In the genomic region with DNA sequence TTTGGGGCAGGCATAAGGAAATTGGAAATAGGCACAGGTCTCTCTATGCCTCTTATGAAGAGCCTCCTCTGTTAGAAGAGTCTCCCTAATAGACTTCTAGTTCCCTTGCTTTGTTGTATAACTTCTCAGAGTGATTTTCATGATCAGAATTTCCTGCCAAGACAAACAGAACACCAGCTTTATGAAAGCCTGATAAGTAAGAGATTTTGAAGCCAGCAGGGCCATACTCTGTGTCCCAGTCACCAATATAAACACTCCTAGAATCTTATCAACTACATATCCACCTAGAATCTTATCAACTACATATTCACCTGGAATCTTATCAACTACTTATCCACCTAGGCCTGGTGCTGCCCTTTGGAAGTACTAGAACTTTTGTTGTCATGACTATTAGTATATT, we compare ENCODE assay signal across 19 cellular contexts.
A peak's percentile ranks its signal among the peaks of the same experiment; 100 is the strongest.
DNase-seq lines count a peak whose midpoint lies in the region; ATAC-seq and TF ChIP-seq lines count a peak whose summit lies in the region.
"Had no signal": no experiment of that assay in that cellular context is flagged by ENCODE, and none has a peak within 500 bp of the region (broad histone marks: within the 10 kb centered on the region; RNA-seq: fewer than 3 reads in every experiment).

No MANE protein-coding gene starts in this region.

- TF ChIP-seq CTCF in left ventricle myocardium inferior (IDR thresholded peaks at IDR 0.05; ENCODE audit: borderline replicate concordance) = no peak
- no peak for TF ChIP-seq CTCF in lower lobe of right lung (IDR thresholded peaks at IDR 0.05)
- no peak for TF ChIP-seq CTCF in stomach (IDR thresholded peaks at IDR 0.05)

- H3K4me3 ChIP-seq in left ventricle myocardium inferior = no peak overlapping the region
- H3K4me3 ChIP-seq in lower lobe of right lung = no peak overlapping the region
- H3K4me3 ChIP-seq in stomach = no peak overlapping the region
- H3K4me3 ChIP-seq: A549 had no signal

- TF ChIP-seq POLR2A in stomach (IDR thresholded peaks at IDR 0.05) = no peak

- DNase-seq in left ventricle myocardium inferior (no peak), left ventricle myocardium superior (no peak), lower lobe of right lung (no peak), stomach (peak; percentile 28), NCI-H748 (lab: John Stamatoyannopoulos, UW; ENCODE audit: unreplicated experiment) (no peak), LoVo (ENCODE audit: low spot score) (no peak)
- no peak for DNase-seq in stimulated activated CD4-positive, alpha-beta T cell treated with anti-CD3 and anti-CD28 coated beads, Interleukin-4, amount 100 ng/mL, for 4 hours
- DNase-seq: Caco-2; CD4-positive, alpha-beta T cell; H9; Karpas-422; MM.1S; NCI-H1105; NCI-H2081 treated with DMSO at 0.1 percent for 48 hours; NCI-H774; OCI-M1; SHP77 had no signal

- H3K27ac ChIP-seq in left ventricle myocardium inferior (replicated peaks) (peak overlapping the region; percentile 42), lower lobe of right lung (no peak overlapping the region), stomach (peak overlapping the region in 2 of 5 donors; percentile 30 to 62)
- H3K27ac ChIP-seq: A549, HL-60 had no signal

- intact Hi-C loops in left ventricle myocardium inferior (cut with micrococcal nuclease) (no loop called here), left ventricle myocardium superior (cut with micrococcal nuclease) (no loop called here), lower lobe of right lung (cut with DNase I) (no loop called here), stomach (cut with DNase I; ENCODE audit: low total_unique reads) (no loop called here)

- no peaks in the 10 kb centered on the region for H3K4me1 ChIP-seq in left ventricle myocardium inferior
- H3K4me1 ChIP-seq in lower lobe of right lung = peaks cover 15% of the 10 kb centered on the region
- peaks cover 0 to 56% (median 38%) of the 10 kb centered on the region in 4 donors for H3K4me1 ChIP-seq in stomach
- H3K4me1 ChIP-seq: A549 had no signal

- ATAC-seq in left ventricle myocardium superior (no peak), lower lobe of right lung (peak; percentile 23 to 87)
- ATAC-seq: A549 had no signal

- H3K36me3 ChIP-seq in left ventricle myocardium inferior = no peaks in the 10 kb centered on the region
- no peaks in the 10 kb centered on the region for H3K36me3 ChIP-seq in lower lobe of right lung
- H3K36me3 ChIP-seq in stomach = no peaks in the 10 kb centered on the region

- peaks cover 8% of the 10 kb centered on the region for H3K9me3 ChIP-seq in left ventricle myocardium inferior (replicated peaks)
- no peaks in the 10 kb centered on the region for H3K9me3 ChIP-seq in lower lobe of right lung
- peaks cover 0 to 6% (median 0%) of the 10 kb centered on the region in 4 donors for H3K9me3 ChIP-seq in stomach

- no peaks in the 10 kb centered on the region for H3K27me3 ChIP-seq in left ventricle myocardium inferior (ENCODE audit: low read depth)
- no peaks in the 10 kb centered on the region for H3K27me3 ChIP-seq in lower lobe of right lung (ENCODE audit: low read depth)
- no peaks in the 10 kb centered on the region for H3K27me3 ChIP-seq in stomach

- TF ChIP-seq EP300 in stomach (IDR thresholded peaks at IDR 0.05) = no peak
